In genomic region chr15:40365624-40366023, GRCh38 we compare ENCODE assay signal across 31 cellular contexts. TPM values are rescaled to one million over a fixed set of nuclear protein-coding genes. Genes with fewer than 3 reads are reported as not detected.
DNase-seq lines count a peak whose midpoint lies in the region; ATAC-seq and TF ChIP-seq lines count a peak whose summit lies in the region.
"Had no signal": no experiment of that assay in that cellular context is flagged by ENCODE, and none has a peak within 500 bp of the region (broad histone marks: within the 10 kb centered on the region; RNA-seq: fewer than 3 reads in every experiment).

No MANE protein-coding gene starts in this region.

- H3K4me3 ChIP-seq in heart left ventricle: no peak overlapping the region
- no peak overlapping the region for H3K4me3 ChIP-seq in right atrium auricular region
- no peak overlapping the region for H3K4me3 ChIP-seq in CD4-positive, CD25-positive, alpha-beta regulatory T cell (ENCODE audit: low read depth, low read length)
- H3K4me3 ChIP-seq: GM12878, SJCRH30 had no signal

- H3K36me3 Mint-ChIP-seq in CD4-positive, CD25-positive, alpha-beta regulatory T cell: peaks cover 8% of the 10 kb centered on the region
- no peaks in the 10 kb centered on the region for H3K36me3 Mint-ChIP-seq in activated T-helper 17 cell treated with anti-CD3 and anti-CD28 coated beads, Interleukin-2, amount 50 U/mL, for 72 hours (ENCODE audit: low read depth)
- H3K36me3 Mint-ChIP-seq in naive thymus-derived CD8-positive, alpha-beta T cell: peaks cover 0 to 3% (median 0%) of the 10 kb centered on the region in 3 donors
- no peaks in the 10 kb centered on the region for H3K36me3 Mint-ChIP-seq in nephron progenitor cell (ENCODE audit: low read depth)

- peaks cover 0 to 35% (median 20%) of the 10 kb centered on the region in 12 donors for H3K4me1 ChIP-seq in heart left ventricle
- H3K4me1 ChIP-seq in right atrium auricular region: peaks cover 0 to 32% of the 10 kb centered on the region in 2 donors
- peaks cover 22% of the 10 kb centered on the region for H3K4me1 ChIP-seq in CD4-positive, CD25-positive, alpha-beta regulatory T cell (ENCODE audit: control insufficient read depth, insufficient read depth, low read length, poor library complexity, severe bottlenecking)

- POLR2A ChIA-PET in naive thymus-derived CD8-positive, alpha-beta T cell (lab: Charles Lee): interaction anchor here (1.2 kb wide), 1 partner anchor 41 kb away, joined by 4 read pairs; no protein-coding TSS in a partner anchor

- intact Hi-C loops in heart left ventricle (cut with DNase I): loop anchor here in 7 of 10 donors (2.0 to 10.0 kb wide), 7 partner anchors 25 to 57 kb away; partner anchors contain the start of genes INAFM2 (in 4 of the 7), CCDC9B (in 1 of the 7) and IVD (in 1 of the 7)

- H3K27ac Mint-ChIP-seq in CD4-positive, CD25-positive, alpha-beta regulatory T cell: peak overlapping the region in 2 of 3 donors; percentile 9 to 67
- H3K27ac Mint-ChIP-seq in activated T-helper 17 cell treated with anti-CD3 and anti-CD28 coated beads, Interleukin-2, amount 50 U/mL, for 72 hours: no peak overlapping the region
- H3K27ac Mint-ChIP-seq in naive thymus-derived CD8-positive, alpha-beta T cell: peak overlapping the region in 1 of 10 donors; percentile 25
- H3K27ac Mint-ChIP-seq in nephron progenitor cell: no peak overlapping the region

- DNase-seq in heart left ventricle (no peak), right atrium auricular region (ENCODE audit: low spot score) (no peak), NCI-H2029 treated with DMSO at 0.1 percent for 48 hours (lab: John Stamatoyannopoulos, UW) (no peak), nephron progenitor cell (no peak)
- no peak for DNase-seq in CD4-positive, CD25-positive, alpha-beta regulatory T cell
- DNase-seq in naive thymus-derived CD8-positive, alpha-beta T cell: no peak
- DNase-seq: CD8-positive, alpha-beta memory T cell; DMS 273 treated with DMSO at 0.1 percent for 48 hours; DMS79; EL; GDM1; Kasumi-1; NCI-H1092 treated with DMSO at 0.1 percent for 48 hours; NCI-H1436; NCI-H187; NCI-H2171 treated with DMSO at 0.1 percent for 48 hours; NCI-H345; NCI-H524 treated with DMSO at 0.1 percent for 48 hours; NCI-H774; PC-3; SJCRH30 had no signal

- TF ChIP-seq CTCF in heart left ventricle (IDR thresholded peaks at IDR 0.05) (no peak), right atrium auricular region (IDR thresholded peaks at IDR 0.05) (no peak), nephron progenitor cell (IDR thresholded peaks at IDR 0.05) (no peak)

- no peaks in the 10 kb centered on the region for H3K36me3 ChIP-seq in heart left ventricle
- H3K36me3 ChIP-seq in right atrium auricular region: no peaks in the 10 kb centered on the region
- no peaks in the 10 kb centered on the region for H3K36me3 ChIP-seq in CD4-positive, CD25-positive, alpha-beta regulatory T cell (ENCODE audit: control insufficient read depth, insufficient read depth, low read length)
- H3K36me3 ChIP-seq: SJCRH30 had no signal

- peak overlapping the region in 3 of 4 donors; percentile 48 to 74 (median 56) for H3K4me3 Mint-ChIP-seq in CD4-positive, CD25-positive, alpha-beta regulatory T cell
- H3K4me3 Mint-ChIP-seq in activated T-helper 17 cell treated with anti-CD3 and anti-CD28 coated beads, Interleukin-2, amount 50 U/mL, for 72 hours: peak overlapping the region; percentile 94
- H3K4me3 Mint-ChIP-seq in naive thymus-derived CD8-positive, alpha-beta T cell: peak overlapping the region in 6 of 10 donors; percentile 19 to 47 (median 42)
- H3K4me3 Mint-ChIP-seq in nephron progenitor cell: no peak overlapping the region

- ATAC-seq in heart left ventricle (no peak), GM18873 (IDR thresholded peaks at IDR 0.05; ENCODE audit: low FRiP score, unreplicated experiment) (no peak)
- no peak for ATAC-seq in CD4-positive, CD25-positive, alpha-beta regulatory T cell (ENCODE audit: low read depth in 2 of 2)
- ATAC-seq in activated T-helper 17 cell treated with anti-CD3 and anti-CD28 coated beads, Interleukin-2, amount 50 U/mL, for 72 hours (replicated peaks): no peak
- ATAC-seq in naive thymus-derived CD8-positive, alpha-beta T cell: no peak
- ATAC-seq: GM12878, HCT116, HepG2, PC-3, SK-N-SH treated with all-trans-retinoic acid at 6 μM for 48 hours had no signal

- H3K27ac ChIP-seq in heart left ventricle: peak overlapping the region in 7 of 12 donors; percentile 77 to 95 (median 91)
- H3K27ac ChIP-seq in right atrium auricular region: peak overlapping the region in 1 of 2 donors; percentile 83
- no peak overlapping the region for H3K27ac ChIP-seq in CD4-positive, CD25-positive, alpha-beta regulatory T cell (ENCODE audit: insufficient read depth, low read length, poor library complexity, severe bottlenecking)
- H3K27ac ChIP-seq: SJCRH30 had no signal

- H3K4me1 Mint-ChIP-seq in CD4-positive, CD25-positive, alpha-beta regulatory T cell: peaks cover 5 to 49% (median 17%) of the 10 kb centered on the region in 4 donors
- H3K4me1 Mint-ChIP-seq in activated T-helper 17 cell treated with anti-CD3 and anti-CD28 coated beads, Interleukin-2, amount 50 U/mL, for 72 hours: peaks cover 10% of the 10 kb centered on the region
- H3K4me1 Mint-ChIP-seq in naive thymus-derived CD8-positive, alpha-beta T cell: peaks cover 22 to 34% (median 30%) of the 10 kb centered on the region in 4 donors
- peaks cover 4% of the 10 kb centered on the region for H3K4me1 Mint-ChIP-seq in nephron progenitor cell

- no peaks in the 10 kb centered on the region for H3K27me3 Mint-ChIP-seq in CD4-positive, CD25-positive, alpha-beta regulatory T cell
- no peaks in the 10 kb centered on the region for H3K27me3 Mint-ChIP-seq in activated T-helper 17 cell treated with anti-CD3 and anti-CD28 coated beads, Interleukin-2, amount 50 U/mL, for 72 hours
- no peaks in the 10 kb centered on the region for H3K27me3 Mint-ChIP-seq in naive thymus-derived CD8-positive, alpha-beta T cell
- H3K27me3 Mint-ChIP-seq in nephron progenitor cell (ENCODE audit: low read depth, poor library complexity): peaks cover 67% of the 10 kb centered on the region
- H3K27me3 Mint-ChIP-seq: CD8-positive, alpha-beta memory T cell had no signal

- H3K27me3 ChIP-seq in heart left ventricle (no peaks in the 10 kb centered on the region), right atrium auricular region (no peaks in the 10 kb centered on the region)
- no peaks in the 10 kb centered on the region for H3K27me3 ChIP-seq in CD4-positive, CD25-positive, alpha-beta regulatory T cell (ENCODE audit: control insufficient read depth, insufficient read depth, low read length)
- H3K27me3 ChIP-seq: SJCRH30 had no signal

- no peak for TF ChIP-seq POLR2A in heart left ventricle (IDR thresholded peaks at IDR 0.05)

- WGBS in heart left ventricle, 4 donors: 48 to 71% (median 53%) methylated on average over 6 of the region's 6 CpGs

- peaks cover 0 to 1% (median 0%) of the 10 kb centered on the region in 7 donors for H3K9me3 Mint-ChIP-seq in CD4-positive, CD25-positive, alpha-beta regulatory T cell
- H3K9me3 Mint-ChIP-seq in activated T-helper 17 cell treated with anti-CD3 and anti-CD28 coated beads, Interleukin-2, amount 50 U/mL, for 72 hours: no peaks in the 10 kb centered on the region
- no peaks in the 10 kb centered on the region for H3K9me3 Mint-ChIP-seq in naive thymus-derived CD8-positive, alpha-beta T cell
- no peaks in the 10 kb centered on the region for H3K9me3 Mint-ChIP-seq in nephron progenitor cell
- H3K9me3 Mint-ChIP-seq: CD8-positive, alpha-beta memory T cell had no signal

- no peaks in the 10 kb centered on the region for H3K9me3 ChIP-seq in heart left ventricle
- H3K9me3 ChIP-seq in right atrium auricular region: no peaks in the 10 kb centered on the region
- no peaks in the 10 kb centered on the region for H3K9me3 ChIP-seq in CD4-positive, CD25-positive, alpha-beta regulatory T cell (ENCODE audit: control insufficient read depth in 2 of 2, low read length in 2 of 2)
- H3K9me3 ChIP-seq: SJCRH30 had no signal

RNA-seq across cellular contexts. Expression of gene DISP2, which starts 7.6 kb away (rescaled TPM):
- 1 to 10 TPM in 2 of 9 donors, under 1 TPM in 7; 0.13 to 1.1 (median 0.40) TPM for total RNA-seq in heart left ventricle
- polyA plus RNA-seq in heart left ventricle: 1 to 10 TPM in 1 of 2 donors, under 1 TPM in 1; 0.10 to 1.8 TPM
- under 1 TPM; 0.11 to 0.20 TPM for total RNA-seq in right atrium auricular region
- 0.22 TPM for total RNA-seq in CD4-positive, CD25-positive, alpha-beta regulatory T cell
- under 1 TPM; 0.10 to 0.54 (median 0.21) TPM for polyA plus RNA-seq in CD4-positive, CD25-positive, alpha-beta regulatory T cell
- total RNA-seq in activated T-helper 17 cell treated with anti-CD3 and anti-CD28 coated beads, Interleukin-2, amount 50 U/mL, for 72 hours: 1 to 10 TPM in 1 of 2 donors, under 1 TPM in 1; 0.11 to 1.6 TPM
- under 1 TPM; 0.31 to 0.52 TPM for total RNA-seq in naive thymus-derived CD8-positive, alpha-beta T cell
- polyA plus RNA-seq in naive thymus-derived CD8-positive, alpha-beta T cell: under 1 TPM; 0.02 to 0.73 (median 0.42) TPM
- total RNA-seq: GM12878 had no signal

RNA-seq across cellular contexts. Expression of gene PHGR1, which starts 14.8 kb away (rescaled TPM):
- not detected for total RNA-seq in heart left ventricle
- polyA plus RNA-seq in heart left ventricle: 1 to 10 TPM in 1 of 2 donors, under 1 TPM in 1; 0.71 to 1.4 TPM
- not detected for total RNA-seq in right atrium auricular region
- not detected for total RNA-seq in CD4-positive, CD25-positive, alpha-beta regulatory T cell
- not detected for polyA plus RNA-seq in CD4-positive, CD25-positive, alpha-beta regulatory T cell
- not detected for total RNA-seq in activated T-helper 17 cell treated with anti-CD3 and anti-CD28 coated beads, Interleukin-2, amount 50 U/mL, for 72 hours
- not detected for total RNA-seq in naive thymus-derived CD8-positive, alpha-beta T cell
- polyA plus RNA-seq in naive thymus-derived CD8-positive, alpha-beta T cell: not detected
- total RNA-seq: CD8-positive, alpha-beta memory T cell; GM12878; H4; HepG2; HT1080; M059J; PC-3; SJCRH30 had no signal
- polyA plus RNA-seq: AG04450; CD8-positive, alpha-beta memory T cell; GM12878; HepG2 had no signal

RNA-seq across cellular contexts. Expression of gene KNSTRN, which starts 16.9 kb away (rescaled TPM):
- 10 to 100 TPM in 4 of 9 donors, 1 to 10 TPM in 5; 8.9 to 20.1 (median 9.9) TPM for total RNA-seq in heart left ventricle
- polyA plus RNA-seq in heart left ventricle: 10 to 100 TPM in 1 of 2 donors, 1 to 10 TPM in 1; 8.0 to 16.7 TPM
- total RNA-seq in right atrium auricular region: 10 to 100 TPM in 1 of 2 donors, 1 to 10 TPM in 1; 8.4 to 12.9 TPM
- total RNA-seq in CD4-positive, CD25-positive, alpha-beta regulatory T cell: 10.5 TPM
- polyA plus RNA-seq in CD4-positive, CD25-positive, alpha-beta regulatory T cell: 1 to 10 TPM; 3.3 to 6.1 (median 4.4) TPM
- total RNA-seq in activated T-helper 17 cell treated with anti-CD3 and anti-CD28 coated beads, Interleukin-2, amount 50 U/mL, for 72 hours: 10 to 100 TPM; 48.5 to 65.9 TPM
- 1 to 10 TPM; 8.4 to 8.8 TPM for total RNA-seq in naive thymus-derived CD8-positive, alpha-beta T cell
- polyA plus RNA-seq in naive thymus-derived CD8-positive, alpha-beta T cell: 1 to 10 TPM; 2.1 to 2.8 (median 2.4) TPM

RNA-seq across cellular contexts. Expression of gene CCDC9B, which starts 24.9 kb away (rescaled TPM):
- 100 to 1,000 TPM in 7 of 9 donors, 10 to 100 TPM in 2; 54.1 to 165 (median 119) TPM for total RNA-seq in heart left ventricle
- polyA plus RNA-seq in heart left ventricle: 100 to 1,000 TPM in 1 of 2 donors, 10 to 100 TPM in 1; 38.0 to 121 TPM
- total RNA-seq in right atrium auricular region: 10 to 100 TPM; 31.8 to 32.2 TPM
- total RNA-seq in CD4-positive, CD25-positive, alpha-beta regulatory T cell: 3.7 TPM
- polyA plus RNA-seq in CD4-positive, CD25-positive, alpha-beta regulatory T cell: under 1 TPM in 1 of 4 donors, not detected in 3; 0.10 TPM
- total RNA-seq in activated T-helper 17 cell treated with anti-CD3 and anti-CD28 coated beads, Interleukin-2, amount 50 U/mL, for 72 hours: 1 to 10 TPM in 1 of 2 donors, under 1 TPM in 1; 0.78 to 2.7 TPM
- 1 to 10 TPM; 1.4 to 1.5 TPM for total RNA-seq in naive thymus-derived CD8-positive, alpha-beta T cell
- under 1 TPM in 2 of 3 donors, not detected in 1; 0.08 to 0.62 TPM for polyA plus RNA-seq in naive thymus-derived CD8-positive, alpha-beta T cell

RNA-seq across cellular contexts. Expression of gene IVD, which starts 40.0 kb away (rescaled TPM):
- total RNA-seq in heart left ventricle (100 to 1,000 TPM in 4 of 9 donors, 10 to 100 TPM in 5; 72.1 to 130 (median 99.8) TPM), right atrium auricular region (10 to 100 TPM; 49.1 to 65.3 TPM)
- polyA plus RNA-seq in heart left ventricle: 10 to 100 TPM; 52.9 to 56.2 TPM
- 40.2 TPM for total RNA-seq in CD4-positive, CD25-positive, alpha-beta regulatory T cell
- 10 to 100 TPM; 25.0 to 36.3 (median 32.4) TPM for polyA plus RNA-seq in CD4-positive, CD25-positive, alpha-beta regulatory T cell
- 10 to 100 TPM; 48.8 to 57.9 TPM for total RNA-seq in activated T-helper 17 cell treated with anti-CD3 and anti-CD28 coated beads, Interleukin-2, amount 50 U/mL, for 72 hours
- total RNA-seq in naive thymus-derived CD8-positive, alpha-beta T cell: 100 to 1,000 TPM; 120 TPM
- polyA plus RNA-seq in naive thymus-derived CD8-positive, alpha-beta T cell: 10 to 100 TPM; 48.2 to 77.7 (median 49.5) TPM

Comparison
In these comparisons a context has a peak if more than half of its experiments do, and no peak if none do; other contexts are left out.
1. H3K27ac Mint-ChIP-seq: peak in CD4-positive, CD25-positive, alpha-beta regulatory T cell (2 of 3); none in activated T-helper 17 cell treated with anti-CD3 and anti-CD28 coated beads, Interleukin-2, amount 50 U/mL, for 72 hours (single experiment) and nephron progenitor cell (single experiment).